Comparison of ENCODE assay signal across 8 cellular contexts in genomic region chr14:22039938-22040780, GRCh38.
A peak's percentile ranks its signal among the peaks of the same experiment; 100 is the strongest.
DNase-seq lines count a peak whose midpoint lies in the region; ATAC-seq and TF ChIP-seq lines count a peak whose summit lies in the region.

No MANE protein-coding gene starts in this region.

- peak overlapping the region; percentile 66 for H3K4me3 Mint-ChIP-seq in activated CD4-positive, alpha-beta memory T cell treated with anti-CD3 and anti-CD28 coated beads, Interleukin-2, amount 10 ng/mL, durations not matched to agents 7 days and 5 days
- no peak overlapping the region for H3K4me3 Mint-ChIP-seq in stimulated activated memory B cell treated with anti-CD40 and anti-IgM and Interleukin-4, amounts not matched to agents 10 μg/mL and 1 μg/mL and 100 μg/mL, for 72 hours

- peaks cover 6% of the 10 kb centered on the region for H3K27me3 Mint-ChIP-seq in activated CD4-positive, alpha-beta memory T cell treated with anti-CD3 and anti-CD28 coated beads, Interleukin-2, amount 10 ng/mL, durations not matched to agents 7 days and 5 days
- peaks cover 72% of the 10 kb centered on the region for H3K27me3 Mint-ChIP-seq in stimulated activated memory B cell treated with anti-CD40 and anti-IgM and Interleukin-4, amounts not matched to agents 10 μg/mL and 1 μg/mL and 100 μg/mL, for 72 hours

- POLR2A ChIA-PET in activated CD4-positive, alpha-beta memory T cell treated with anti-CD3 and anti-CD28 coated beads, Interleukin-2, amount 10 ng/mL, durations not matched to agents 7 days and 5 days (lab: Charles Lee), result interaction anchor here (0.8 to 1.4 kb wide), 6 partner anchors 13 to 530 kb away, joined by 3 to 5 read pairs (median 4); no protein-coding TSS in a partner anchor

- H3K4me1 Mint-ChIP-seq in activated CD4-positive, alpha-beta memory T cell treated with anti-CD3 and anti-CD28 coated beads, Interleukin-2, amount 10 ng/mL, durations not matched to agents 7 days and 5 days, result peaks cover 11% of the 10 kb centered on the region
- H3K4me1 Mint-ChIP-seq in stimulated activated memory B cell treated with anti-CD40 and anti-IgM and Interleukin-4, amounts not matched to agents 10 μg/mL and 1 μg/mL and 100 μg/mL, for 72 hours, result no peaks in the 10 kb centered on the region

- H3K27ac Mint-ChIP-seq in activated CD4-positive, alpha-beta memory T cell treated with anti-CD3 and anti-CD28 coated beads, Interleukin-2, amount 10 ng/mL, durations not matched to agents 7 days and 5 days, result peak overlapping the region; percentile 68
- H3K27ac Mint-ChIP-seq in stimulated activated memory B cell treated with anti-CD40 and anti-IgM and Interleukin-4, amounts not matched to agents 10 μg/mL and 1 μg/mL and 100 μg/mL, for 72 hours, result no peak overlapping the region

- TF ChIP-seq CTCF in foreskin fibroblast (IDR thresholded peaks at IDR 0.05; ENCODE audit: low read depth, low read length), result peak; percentile 15

- DNase-seq in CD1c-positive myeloid dendritic cell (ENCODE audit: extremely low spot score) (peak; percentile 21), foreskin fibroblast (no peak), RPMI8226 (no peak), HuH-7 (ENCODE audit: low spot score) (no peak), sciatic nerve (ENCODE audit: low spot score) (no peak)
- DNase-seq in activated CD4-positive, alpha-beta memory T cell treated with anti-CD3 and anti-CD28 coated beads, Interleukin-2, amount 10 ng/mL, durations not matched to agents 7 days and 5 days, result peak; percentile 50

- CTCF ChIA-PET in activated CD4-positive, alpha-beta memory T cell treated with anti-CD3 and anti-CD28 coated beads, Interleukin-2, amount 10 ng/mL, durations not matched to agents 7 days and 5 days (lab: Charles Lee), result interaction anchor here (0.9 to 1.9 kb wide), 14 partner anchors 9 to 549 kb away, joined by 3 to 10 read pairs (median 4); partner anchors contain the start of gene DAD1

- no peaks in the 10 kb centered on the region for H3K36me3 Mint-ChIP-seq in activated CD4-positive, alpha-beta memory T cell treated with anti-CD3 and anti-CD28 coated beads, Interleukin-2, amount 10 ng/mL, durations not matched to agents 7 days and 5 days (ENCODE audit: low read depth)
- no peaks in the 10 kb centered on the region for H3K36me3 Mint-ChIP-seq in stimulated activated memory B cell treated with anti-CD40 and anti-IgM and Interleukin-4, amounts not matched to agents 10 μg/mL and 1 μg/mL and 100 μg/mL, for 72 hours

- intact Hi-C loops in sciatic nerve (cut with DNase I), result no loop called here

- peak; percentile 45 for ATAC-seq in HG03354 (IDR thresholded peaks at IDR 0.05; ENCODE audit: poor library complexity, severe bottlenecking, unreplicated experiment)
- ATAC-seq in stimulated activated memory B cell treated with anti-CD40 and anti-IgM and Interleukin-4, amounts not matched to agents 10 μg/mL and 1 μg/mL and 100 μg/mL, for 72 hours, result peak; percentile 43
- no peak for ATAC-seq in sciatic nerve

- H3K4me3 ChIP-seq in foreskin fibroblast (ENCODE audit: low read depth in 1 of 2, low read length in 2 of 2), result no peak overlapping the region

- H3K9me3 Mint-ChIP-seq in activated CD4-positive, alpha-beta memory T cell treated with anti-CD3 and anti-CD28 coated beads, Interleukin-2, amount 10 ng/mL, durations not matched to agents 7 days and 5 days, result no peaks in the 10 kb centered on the region
- no peaks in the 10 kb centered on the region for H3K9me3 Mint-ChIP-seq in stimulated activated memory B cell treated with anti-CD40 and anti-IgM and Interleukin-4, amounts not matched to agents 10 μg/mL and 1 μg/mL and 100 μg/mL, for 72 hours

Comparison
In these comparisons a context has a peak if more than half of its experiments do, and no peak if none do; other contexts are left out.
1. DNase-seq: peak in CD1c-positive myeloid dendritic cell (single experiment) and activated CD4-positive, alpha-beta memory T cell treated with anti-CD3 and anti-CD28 coated beads, Interleukin-2, amount 10 ng/mL, durations not matched to agents 7 days and 5 days (single experiment); none in foreskin fibroblast (0 of 2), RPMI8226 (single experiment), HuH-7 (single experiment) and sciatic nerve (single experiment).